In the genomic region with DNA sequence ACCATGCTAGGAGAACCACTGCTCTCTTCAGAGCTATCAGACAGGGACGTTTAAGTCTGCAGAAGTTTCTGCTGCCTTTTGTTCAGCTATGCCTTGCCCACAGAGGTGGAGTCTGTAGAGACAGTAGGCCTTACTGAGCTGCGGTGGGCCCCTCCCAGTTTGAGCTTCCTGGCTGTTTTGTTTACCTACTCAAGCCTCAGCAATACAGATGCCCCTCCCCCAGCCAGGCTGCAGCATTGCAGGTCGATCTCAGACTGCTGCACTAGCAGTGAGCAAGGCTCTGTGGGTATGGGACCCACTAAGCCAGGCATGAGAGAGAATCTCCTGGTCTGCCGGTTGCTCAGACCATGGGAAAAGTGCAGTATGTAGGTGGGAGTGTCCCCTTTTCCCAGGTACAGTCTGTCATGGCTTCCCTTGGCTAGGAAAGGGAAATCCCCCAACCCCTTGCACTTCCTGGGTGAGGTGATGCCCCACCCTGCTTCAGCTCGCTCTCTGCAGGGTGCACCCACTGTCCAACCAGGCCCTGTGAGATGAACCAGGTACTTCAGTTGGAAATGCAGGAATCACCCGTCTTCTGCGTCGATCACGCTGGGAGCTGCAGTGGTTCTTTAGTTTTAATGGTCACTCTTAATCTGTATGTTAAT, we compare ENCODE assay signal across 1 cellular context.
TF ChIP-seq lines count a peak whose summit lies in the region.
"Not testable (repeated sequence)": the region's sequence is repeated elsewhere in the genome, so short reads cannot be mapped to it uniquely, and the experiment has no call there.

No MANE protein-coding gene starts in this region.

TF ChIP-seq in HepG2, 621 proteins besides CTCF, POLR2A, EP300 and RAD21 (continues in another document):
- TF ChIP-seq, protein P1, sequence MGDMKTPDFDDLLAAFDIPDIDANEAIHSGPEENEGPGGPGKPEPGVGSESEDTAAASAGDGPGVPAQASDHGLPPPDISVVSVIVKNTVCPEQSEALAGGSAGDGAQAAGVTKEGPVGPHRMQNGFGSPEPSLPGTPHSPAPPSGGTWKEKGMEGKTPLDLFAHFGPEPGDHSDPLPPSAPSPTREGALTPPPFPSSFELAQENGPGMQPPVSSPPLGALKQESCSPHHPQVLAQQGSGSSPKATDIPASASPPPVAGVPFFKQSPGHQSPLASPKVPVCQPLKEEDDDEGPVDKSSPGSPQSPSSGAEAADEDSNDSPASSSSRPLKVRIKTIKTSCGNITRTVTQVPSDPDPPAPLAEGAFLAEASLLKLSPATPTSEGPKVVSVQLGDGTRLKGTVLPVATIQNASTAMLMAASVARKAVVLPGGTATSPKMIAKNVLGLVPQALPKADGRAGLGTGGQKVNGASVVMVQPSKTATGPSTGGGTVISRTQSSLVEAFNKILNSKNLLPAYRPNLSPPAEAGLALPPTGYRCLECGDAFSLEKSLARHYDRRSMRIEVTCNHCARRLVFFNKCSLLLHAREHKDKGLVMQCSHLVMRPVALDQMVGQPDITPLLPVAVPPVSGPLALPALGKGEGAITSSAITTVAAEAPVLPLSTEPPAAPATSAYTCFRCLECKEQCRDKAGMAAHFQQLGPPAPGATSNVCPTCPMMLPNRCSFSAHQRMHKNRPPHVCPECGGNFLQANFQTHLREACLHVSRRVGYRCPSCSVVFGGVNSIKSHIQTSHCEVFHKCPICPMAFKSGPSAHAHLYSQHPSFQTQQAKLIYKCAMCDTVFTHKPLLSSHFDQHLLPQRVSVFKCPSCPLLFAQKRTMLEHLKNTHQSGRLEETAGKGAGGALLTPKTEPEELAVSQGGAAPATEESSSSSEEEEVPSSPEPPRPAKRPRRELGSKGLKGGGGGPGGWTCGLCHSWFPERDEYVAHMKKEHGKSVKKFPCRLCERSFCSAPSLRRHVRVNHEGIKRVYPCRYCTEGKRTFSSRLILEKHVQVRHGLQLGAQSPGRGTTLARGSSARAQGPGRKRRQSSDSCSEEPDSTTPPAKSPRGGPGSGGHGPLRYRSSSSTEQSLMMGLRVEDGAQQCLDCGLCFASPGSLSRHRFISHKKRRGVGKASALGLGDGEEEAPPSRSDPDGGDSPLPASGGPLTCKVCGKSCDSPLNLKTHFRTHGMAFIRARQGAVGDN (CRISPR knock-in tag; IDR thresholded peaks at IDR 0.05) = peak; percentile 69
- TF ChIP-seq ZGPAT (CRISPR knock-in tag; IDR thresholded peaks at IDR 0.05) (peak; percentile 42; the same call in 1 of the 2 replicates), THAP11 (CRISPR knock-in tag; IDR thresholded peaks at IDR 0.05) (0 out of 2 replicates have a peak, but pooled peaks have one; percentile 27), FOSL2 (CRISPR knock-in tag; IDR thresholded peaks at IDR 0.05) (peak; percentile 29; the same call in 1 of the 2 replicates), NONO (CRISPR knock-in tag; conservative IDR thresholded peaks at IDR 0.05) (peak; percentile 65), LCORL (CRISPR knock-in tag; IDR thresholded peaks at IDR 0.05) (peak; percentile 25; the same call in 1 of the 2 replicates), SOX5 (CRISPR knock-in tag; IDR thresholded peaks at IDR 0.05; ENCODE audit: borderline replicate concordance) (peak; percentile 60; the same call in 1 of the 2 replicates), ZNF276 (CRISPR knock-in tag; IDR thresholded peaks at IDR 0.05; ENCODE audit: low read depth) (0 out of 2 replicates have a peak, but pooled peaks have one; percentile 50), ZNF281 (CRISPR knock-in tag; IDR thresholded peaks at IDR 0.05; ENCODE audit: borderline replicate concordance) (peak; percentile 98), SOX13 (CRISPR knock-in tag; conservative IDR thresholded peaks at IDR 0.05 in 1 of 2, IDR thresholded peaks at IDR 0.05 in 1 of 2) (peak in 1 of 2 experiments; percentile 55; a peak in 2 of 4 replicates), BCL3 (CRISPR knock-in tag; IDR thresholded peaks at IDR 0.05) (0 out of 2 replicates have a peak, but pooled peaks have one; percentile 19), ZNF292 (CRISPR knock-in tag; IDR thresholded peaks at IDR 0.05; ENCODE audit: borderline replicate concordance, low read depth) (peak; percentile 94), AHDC1 (CRISPR knock-in tag; IDR thresholded peaks at IDR 0.05; ENCODE audit: borderline replicate concordance) (peak; percentile 36; the same call in 1 of the 2 replicates), THAP9 (CRISPR knock-in tag; IDR thresholded peaks at IDR 0.05; ENCODE audit: borderline replicate concordance) (peak; percentile 37; the same call in 1 of the 2 replicates), SP5 (CRISPR knock-in tag; IDR thresholded peaks at IDR 0.05; ENCODE audit: borderline replicate concordance, low read depth) (peak; percentile 61), BCL6 (CRISPR knock-in tag; IDR thresholded peaks at IDR 0.05) (peak; percentile 37; the same call in 1 of the 2 replicates), MAZ (CRISPR knock-in tag; IDR thresholded peaks at IDR 0.05; ENCODE audit: low read depth) (peak; percentile 44; the same call in 1 of the 2 replicates), HDAC2 (CRISPR knock-in tag; IDR thresholded peaks at IDR 0.05) (peak; percentile 17; the same call in 1 of the 2 replicates), FOXA3 (CRISPR knock-in tag; IDR thresholded peaks at IDR 0.05) (peak; percentile 56; the same call in 1 of the 2 replicates), RELA (CRISPR knock-in tag; IDR thresholded peaks at IDR 0.05) (0 out of 2 replicates have a peak, but pooled peaks have one; percentile 53)
- not testable (repeated sequence) for TF ChIP-seq NONO (IDR thresholded peaks at IDR 0.05); LCORL (IDR thresholded peaks at IDR 0.05); SOX13 (IDR thresholded peaks at IDR 0.05); MAZ (IDR thresholded peaks at IDR 0.05; ENCODE audit: borderline replicate concordance, low read depth, low read length)
- TF ChIP-seq, protein P2, sequence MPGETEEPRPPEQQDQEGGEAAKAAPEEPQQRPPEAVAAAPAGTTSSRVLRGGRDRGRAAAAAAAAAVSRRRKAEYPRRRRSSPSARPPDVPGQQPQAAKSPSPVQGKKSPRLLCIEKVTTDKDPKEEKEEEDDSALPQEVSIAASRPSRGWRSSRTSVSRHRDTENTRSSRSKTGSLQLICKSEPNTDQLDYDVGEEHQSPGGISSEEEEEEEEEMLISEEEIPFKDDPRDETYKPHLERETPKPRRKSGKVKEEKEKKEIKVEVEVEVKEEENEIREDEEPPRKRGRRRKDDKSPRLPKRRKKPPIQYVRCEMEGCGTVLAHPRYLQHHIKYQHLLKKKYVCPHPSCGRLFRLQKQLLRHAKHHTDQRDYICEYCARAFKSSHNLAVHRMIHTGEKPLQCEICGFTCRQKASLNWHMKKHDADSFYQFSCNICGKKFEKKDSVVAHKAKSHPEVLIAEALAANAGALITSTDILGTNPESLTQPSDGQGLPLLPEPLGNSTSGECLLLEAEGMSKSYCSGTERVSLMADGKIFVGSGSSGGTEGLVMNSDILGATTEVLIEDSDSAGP (CRISPR knock-in tag; IDR thresholded peaks at IDR 0.05; ENCODE audit: borderline replicate concordance) = peak; percentile 34; the same call in 1 of the 2 replicates
